In genomic region chr7:22660293-22660692, GRCh38 we compare ENCODE assay signal across 25 cellular contexts.
"Had no signal": no experiment of that assay in that cellular context is flagged by ENCODE, and none has a peak within 500 bp of the region (broad histone marks: within the 10 kb centered on the region; RNA-seq: fewer than 3 reads in every experiment).

No MANE protein-coding gene starts in this region.

- FAIRE-seq: islet of Langerhans, pancreas had no signal

- H3K27me3 Mint-ChIP-seq: activated naive CD4-positive, alpha-beta T cell treated with anti-CD3 and anti-CD28 coated beads, Interleukin-2, amount 50 U/mL, for 24 hours had no signal

- H3K4me3 ChIP-seq: esophagus squamous epithelium, gastroesophageal sphincter, pancreas, psoas muscle, right atrium auricular region, stomach, suprapubic skin, tibial nerve had no signal

- ATAC-seq: effector memory CD8-positive, alpha-beta T cell; gastroesophageal sphincter; left cardiac atrium; psoas muscle had no signal

- H3K27ac ChIP-seq: brain microvascular endothelial cell, esophagus squamous epithelium, gastroesophageal sphincter, pancreas, psoas muscle, right atrium auricular region, stomach, suprapubic skin, tibial nerve, VCaP had no signal

- H3K36me3 ChIP-seq: brain microvascular endothelial cell, esophagus squamous epithelium, gastroesophageal sphincter, pancreas, right atrium auricular region, stomach, suprapubic skin, tibial nerve had no signal

- H3K4me3 Mint-ChIP-seq: activated naive CD4-positive, alpha-beta T cell treated with anti-CD3 and anti-CD28 coated beads, Interleukin-2, amount 50 U/mL, for 24 hours; effector memory CD8-positive, alpha-beta T cell; nephron progenitor cell; stimulated activated effector memory CD8-positive, alpha-beta T cell treated with anti-CD3 and anti-CD28 coated beads, Interleukin-12 subunit alpha, Interleukin-12 subunit beta, amount 100 ng/mL, for 72 hours; T-helper 2 cell treated with Interferon-gamma antibody and Interleukin-4, amounts not matched to agents 5 μg/mL and 100 μg/mL, for 36 hours had no signal

- H3K4me1 ChIP-seq: esophagus squamous epithelium, gastroesophageal sphincter, pancreas, psoas muscle, right atrium auricular region, stomach, suprapubic skin, tibial nerve had no signal

- H3K27me3 ChIP-seq: brain microvascular endothelial cell, gastroesophageal sphincter, pancreas, right atrium auricular region, suprapubic skin, tibial nerve had no signal

- DNase-seq: activated CD4-positive, CD25-positive, alpha-beta regulatory T cell treated with anti-CD3 and anti-CD28 coated beads, Interleukin-2, amount 50 U/mL, for 72 hours; activated gamma-delta T cell treated with Interleukin-2 at 50 U/mL for 16 hours; activated T-cell treated with anti-CD3 and anti-CD28 coated beads, Interleukin-2, amount 50 U/mL, for 1 hour; aorta; brain microvascular endothelial cell; central memory CD4-positive, alpha-beta T cell; effector memory CD8-positive, alpha-beta T cell; esophagus squamous epithelium; head of caudate nucleus; left cardiac atrium; mesenchymal stem cell; nephron progenitor cell; pancreas; psoas muscle; stimulated activated CD4-positive, alpha-beta T cell treated with anti-CD3 and anti-CD28 coated beads, Interleukin-12 subunit alpha, Interleukin-12 subunit beta, amount 100 ng/mL, for 4 hours; stomach had no signal

- H3K36me3 Mint-ChIP-seq: activated naive CD4-positive, alpha-beta T cell treated with anti-CD3 and anti-CD28 coated beads, Interleukin-2, amount 50 U/mL, for 24 hours; stimulated activated effector memory CD8-positive, alpha-beta T cell treated with anti-CD3 and anti-CD28 coated beads, Interleukin-12 subunit alpha, Interleukin-12 subunit beta, amount 100 ng/mL, for 72 hours had no signal

- H3K9me3 ChIP-seq: esophagus squamous epithelium, gastroesophageal sphincter, pancreas, psoas muscle, right atrium auricular region, stomach, suprapubic skin, tibial nerve had no signal

- H3K27ac Mint-ChIP-seq: activated naive CD4-positive, alpha-beta T cell treated with anti-CD3 and anti-CD28 coated beads, Interleukin-2, amount 50 U/mL, for 24 hours; effector memory CD8-positive, alpha-beta T cell; nephron progenitor cell; stimulated activated effector memory CD8-positive, alpha-beta T cell treated with anti-CD3 and anti-CD28 coated beads, Interleukin-12 subunit alpha, Interleukin-12 subunit beta, amount 100 ng/mL, for 72 hours; T-helper 2 cell treated with Interferon-gamma antibody and Interleukin-4, amounts not matched to agents 5 μg/mL and 100 μg/mL, for 36 hours had no signal

- H3K9me3 Mint-ChIP-seq: activated naive CD4-positive, alpha-beta T cell treated with anti-CD3 and anti-CD28 coated beads, Interleukin-2, amount 50 U/mL, for 24 hours; effector memory CD8-positive, alpha-beta T cell; stimulated activated effector memory CD8-positive, alpha-beta T cell treated with anti-CD3 and anti-CD28 coated beads, Interleukin-12 subunit alpha, Interleukin-12 subunit beta, amount 100 ng/mL, for 72 hours; T-helper 2 cell treated with Interferon-gamma antibody and Interleukin-4, amounts not matched to agents 5 μg/mL and 100 μg/mL, for 36 hours had no signal
